9 cellular contexts compared by ENCODE assay signal in the genomic region with DNA sequence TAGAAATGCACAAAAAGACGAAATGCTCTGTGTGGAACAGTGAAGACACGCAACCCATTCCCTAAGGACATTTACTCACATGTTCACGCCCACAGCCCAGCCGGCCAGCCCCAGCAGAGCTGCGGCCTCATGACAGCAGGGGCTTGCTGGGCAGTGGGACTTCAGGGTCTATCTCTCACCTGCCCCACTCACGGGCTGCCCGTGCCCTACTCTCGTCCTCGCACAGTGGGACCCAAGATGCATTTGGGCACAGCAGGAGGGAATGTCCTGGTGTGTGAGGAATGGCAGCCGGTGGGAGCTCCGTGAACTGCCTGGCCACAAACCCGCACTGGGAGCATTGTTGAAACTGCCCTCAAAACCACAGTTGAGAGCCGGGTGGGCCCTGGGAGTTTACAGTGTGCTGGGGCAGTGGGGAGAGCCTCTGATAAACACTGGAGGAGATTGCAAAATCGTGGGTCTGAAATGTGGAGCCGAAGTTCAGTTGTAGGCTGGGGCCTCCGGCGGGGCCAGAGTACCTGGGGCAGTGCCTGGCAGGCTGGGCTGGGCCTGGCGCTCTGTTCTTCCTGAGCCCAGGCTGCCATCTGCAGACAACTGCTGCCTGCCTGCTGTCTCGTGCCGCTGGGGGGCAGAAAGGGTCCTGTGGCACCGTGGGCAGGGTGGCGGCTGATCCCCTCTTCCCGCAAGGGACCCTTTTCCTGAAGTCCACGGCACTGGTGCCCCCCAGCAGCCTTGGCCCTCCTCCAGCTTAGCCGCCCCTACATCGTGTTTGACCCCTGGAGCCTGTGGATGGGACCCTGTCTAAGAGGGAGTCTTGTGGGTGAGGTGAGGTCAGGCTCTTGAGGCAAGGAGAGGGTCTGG. TPM values are rescaled to one million over a fixed set of nuclear protein-coding genes. Genes with fewer than 3 reads are reported as not detected.
DNase-seq lines count a peak whose midpoint lies in the region; ATAC-seq and TF ChIP-seq lines count a peak whose summit lies in the region.
"Had no signal": no experiment of that assay in that cellular context is flagged by ENCODE, and none has a peak within 500 bp of the region (broad histone marks: within the 10 kb centered on the region; RNA-seq: fewer than 3 reads in every experiment).

No MANE protein-coding gene starts in this region.

- H3K27ac Mint-ChIP-seq in HFFc6: peak overlapping the region; percentile 73; the same call in 1 of the 2 replicates

- H3K9me3 ChIP-seq in gastroesophageal sphincter (no peaks in the 10 kb centered on the region), sigmoid colon (no peaks in the 10 kb centered on the region)

- H3K27me3 Mint-ChIP-seq in HFFc6 (ENCODE audit: insufficient read depth): peaks cover 8% of the 10 kb centered on the region

- ATAC-seq in gastroesophageal sphincter: peak; percentile 27
- ATAC-seq in GM21381 (IDR thresholded peaks at IDR 0.05; ENCODE audit: unreplicated experiment): no peak
- no peak for ATAC-seq in GM21717 (IDR thresholded peaks at IDR 0.05; ENCODE audit: unreplicated experiment)

- peaks cover 5% of the 10 kb centered on the region; the same call in 1 of the 2 replicates for H3K9me3 Mint-ChIP-seq in HFFc6

- TF ChIP-seq EP300 in gastroesophageal sphincter (IDR thresholded peaks at IDR 0.05) (no peak), sigmoid colon (IDR thresholded peaks at IDR 0.05) (no peak)

- H3K36me3 Mint-ChIP-seq in HFFc6 (ENCODE audit: low read depth): peaks cover 16% of the 10 kb centered on the region

- peaks cover 52% of the 10 kb centered on the region for H3K4me1 Mint-ChIP-seq in HFFc6 (ENCODE audit: low read depth)

- H3K36me3 ChIP-seq in gastroesophageal sphincter (no peaks in the 10 kb centered on the region), sigmoid colon (no peaks in the 10 kb centered on the region)

- intact Hi-C loops in sigmoid colon (cut with DNase I): loop anchor here (2.0 kb wide), 1 partner anchor 18 kb away; no protein-coding TSS in a partner anchor

- H3K4me3 ChIP-seq in gastroesophageal sphincter: no peak overlapping the region
- no peak overlapping the region for H3K4me3 ChIP-seq in sigmoid colon

- TF ChIP-seq POLR2A in gastroesophageal sphincter (IDR thresholded peaks at IDR 0.05) (no peak), sigmoid colon (IDR thresholded peaks at IDR 0.05) (no peak)

- TF ChIP-seq CTCF in HFFc6 (IDR thresholded peaks at IDR 0.05) (no peak), gastroesophageal sphincter (IDR thresholded peaks at IDR 0.05) (no peak), sigmoid colon (IDR thresholded peaks at IDR 0.05) (no peak)

- H3K4me3 Mint-ChIP-seq in HFFc6: no peak overlapping the region

- H3K27ac ChIP-seq in gastroesophageal sphincter (peak overlapping the region; percentile 6 to 81 (median 74)), sigmoid colon (peak overlapping the region; percentile 72 to 79 (median 76))

- no peak for DNase-seq in HFFc6
- peak; percentile 36 for DNase-seq in SKM-1 treated with dmso at 0.1 percent for 144 hours (lab: John Stamatoyannopoulos, UW; ENCODE audit: unreplicated experiment)
- DNase-seq in sigmoid colon: peak; percentile 77
- no peak for DNase-seq in stimulated activated CD4-positive, alpha-beta T cell treated with anti-CD3 and anti-CD28 coated beads, Interleukin-4, amount 100 ng/mL, for 4 hours
- DNase-seq in ecto neural progenitor cell (ENCODE audit: low spot score): no peak
- DNase-seq: NCI-H1092 treated with DMSO at 0.1 percent for 48 hours had no signal

- WGBS in gastroesophageal sphincter (ENCODE audit: low coverage in 1 of 2), 2 donors: 54 to 59% methylated on average over 4 to 5 of the region's 26 CpGs
- WGBS in sigmoid colon, 2 donors: 52 to 67% methylated on average over 26 of the region's 26 CpGs

- H3K27me3 ChIP-seq in gastroesophageal sphincter (no peaks in the 10 kb centered on the region), sigmoid colon (no peaks in the 10 kb centered on the region)

- H3K4me1 ChIP-seq in gastroesophageal sphincter: peaks cover 0 to 46% (median 23%) of the 10 kb centered on the region in 3 donors
- H3K4me1 ChIP-seq in sigmoid colon: peaks cover 0 to 44% (median 32%) of the 10 kb centered on the region in 4 donors

RNA-seq across cellular contexts. Expression of a gene that starts 20.7 kb away (rescaled TPM):
- 100 to 1,000 TPM in 1 of 6 experiments, 10 to 100 TPM in 5; 78.2 to 112 (median 80.3) TPM for total RNA-seq in HFFc6 (2021; fragmentation: NEBNext Ultra II Directional; extraction: Animal tissue kit (Norgen Biotek cat#: 25700))
- total RNA-seq in gastroesophageal sphincter (10 to 100 TPM; 17.6 to 31.1 (median 24.2) TPM), sigmoid colon (10 to 100 TPM; 13.0 to 31.3 (median 20.9) TPM)
- 10 to 100 TPM in 1 of 3 donors, 1 to 10 TPM in 2; 2.5 to 21.6 (median 3.0) TPM for polyA plus RNA-seq in sigmoid colon

Comparison
In these comparisons a context has a peak if more than half of its experiments do, and no peak if none do; other contexts are left out.
1. DNase-seq: peak in SKM-1 treated with dmso at 0.1 percent for 144 hours (single experiment) and sigmoid colon (single experiment); none in HFFc6 (single experiment), stimulated activated CD4-positive, alpha-beta T cell treated with anti-CD3 and anti-CD28 coated beads, Interleukin-4, amount 100 ng/mL, for 4 hours (0 of 2) and ecto neural progenitor cell (single experiment).